In genomic region chr12:120580787-120581723, GRCh38 we compare ENCODE assay signal across 8 cellular contexts. TPM values are rescaled to one million over a fixed set of nuclear protein-coding genes. Genes with fewer than 3 reads are reported as not detected.
A peak's percentile ranks its signal among the peaks of the same experiment; 100 is the strongest.
DNase-seq lines count a peak whose midpoint lies in the region; ATAC-seq and TF ChIP-seq lines count a peak whose summit lies in the region.

Gene POP5 (minus strand): TSS chr12:120581402. CDS start chr12:120581362, 40 bp downstream.

- peak within 1 kb of the TSS; percentile 64 for H3K9ac ChIP-seq in SK-N-SH

- H3K4me2 ChIP-seq in SK-N-SH = peak within 1 kb of the TSS; percentile 81

- no peak for TF ChIP-seq EP300 in SK-N-SH (IDR thresholded peaks at IDR 0.05; ENCODE audit: borderline replicate concordance in 1 of 2, low read depth in 1 of 2, low read length in 1 of 2)

- no peaks in the 10 kb centered on the region for H3K9me2 ChIP-seq in SK-N-SH

- peaks cover 19 to 30% of the 10 kb centered on the region in 2 experiments for H3K36me3 ChIP-seq in SK-N-SH (replicated peaks in 1 of 2; ENCODE audit: control insufficient read depth in 1 of 2, insufficient read depth in 2 of 2, low read length in 1 of 2)

- POLR2A ChIA-PET in SK-N-SH (lab: Yijun Ruan, JAX) = interaction anchor here (0.6 to 1.0 kb wide), 7 partner anchors 27 to 117 kb away, joined by 3 to 5 read pairs (median 4); partner anchors contain the start of gene DYNLL1

- peaks cover 0 to 8% of the 10 kb centered on the region in 2 experiments; a peak in 2 of 4 replicates for H3K4me1 ChIP-seq in SK-N-SH (ENCODE audit: control insufficient read depth in 1 of 2, insufficient read depth in 2 of 2, low read depth in 1 of 2, low read length in 1 of 2)

- ATAC-seq in HG02571 (IDR thresholded peaks at IDR 0.05; ENCODE audit: unreplicated experiment) = peak; percentile 95

- WGBS in SK-N-SH (ENCODE audit: low lambda C conversion rate) = 2% methylated on average over 35 of the region's 56 CpGs

- peak within 1 kb of the TSS; percentile 78 for H2AFZ ChIP-seq in SK-N-SH (ENCODE audit: low read depth)

- no peak for TF ChIP-seq RAD21 in SK-N-SH (IDR thresholded peaks at IDR 0.05; ENCODE audit: low read length)

- DNase-seq in GM04504 (ENCODE audit: low read depth) (peak; percentile 94), NCI-H1048 (lab: John Stamatoyannopoulos, UW) (peak; percentile 97), SK-N-SH (peak; percentile 93), germinal center (ENCODE audit: low spot score) (peak; percentile 94), non-pigmented ciliary epithelial cell (ENCODE audit: low read depth) (peak; percentile 91), superior temporal gyrus (ENCODE audit: extremely low spot score) (peak; percentile 100)
- peak; percentile 92 for DNase-seq in activated naive CD4-positive, alpha-beta T cell treated with anti-CD3 and anti-CD28 coated beads, Interleukin-2, amount 50 U/mL, for 16 hours

- H3F3A ChIP-seq in SK-N-SH (replicated peaks; ENCODE audit: insufficient read depth) = no peaks in the 10 kb centered on the region

- no peaks in the 10 kb centered on the region for H4K20me1 ChIP-seq in SK-N-SH (ENCODE audit: insufficient read depth)

- TF ChIP-seq CTCF in SK-N-SH (IDR thresholded peaks at IDR 0.05) = no peak

- CTCF ChIA-PET in SK-N-SH (lab: Yijun Ruan, JAX) = interaction anchor here (0.7 to 5.2 kb wide), 12 partner anchors 15 to 423 kb away, joined by 3 to 94 read pairs (median 5); partner anchors contain the start of genes CABP1, RNF10 and UNC119B

- H3K27me3 ChIP-seq in SK-N-SH (ENCODE audit: insufficient read depth) = no peaks in the 10 kb centered on the region

- peak within 1 kb of the TSS; percentile 82 to 97 for H3K4me3 ChIP-seq in SK-N-SH (ENCODE audit: low read depth in 2 of 2, low read length in 1 of 2)

- H3K27ac ChIP-seq in SK-N-SH (ENCODE audit: low read depth in 2 of 2, low read length in 1 of 2) = peak within 1 kb of the TSS; percentile 25 to 71; a peak in 3 of 4 replicates

- H3K9me3 ChIP-seq in SK-N-SH = no peaks in the 10 kb centered on the region

- H3K79me2 ChIP-seq in SK-N-SH (ENCODE audit: insufficient read depth) = peaks cover 15% of the 10 kb centered on the region; the same call in 1 of the 2 replicates

TF ChIP-seq in SK-N-SH, 30 proteins besides CTCF, POLR2A, EP300 and RAD21 (continues in another document):
- no peak for TF ChIP-seq RCOR1 (IDR thresholded peaks at IDR 0.05; ENCODE audit: low read length)
- peak; percentile 92 for TF ChIP-seq YY1 (IDR thresholded peaks at IDR 0.05; ENCODE audit: low read depth)
- no peak for TF ChIP-seq REST (IDR thresholded peaks at IDR 0.05; ENCODE audit: low read depth, low read length)
- no peak for TF ChIP-seq TEAD4 (IDR thresholded peaks at IDR 0.05; ENCODE audit: borderline replicate concordance, insufficient read depth)
- no peak for TF ChIP-seq JUND (IDR thresholded peaks at IDR 0.05)
- peak; percentile 31 for TF ChIP-seq MAX (IDR thresholded peaks at IDR 0.05; ENCODE audit: low read depth)
- TF ChIP-seq GABPA (IDR thresholded peaks at IDR 0.05; ENCODE audit: low read depth) = peak; percentile 89
- peak; percentile 71 for TF ChIP-seq NRF1 (IDR thresholded peaks at IDR 0.05; ENCODE audit: low read depth, low read length)
- TF ChIP-seq ELF1 (IDR thresholded peaks at IDR 0.05) = peak; percentile 74
- no peak for TF ChIP-seq USF1 (IDR thresholded peaks at IDR 0.05; ENCODE audit: borderline replicate concordance, low read depth)
- TF ChIP-seq TAF1 (IDR thresholded peaks at IDR 0.05; ENCODE audit: borderline replicate concordance, low read depth, low read length) = peak; percentile 71; the same call in 1 of the 2 replicates
- peak; percentile 19; the same call in 1 of the 2 replicates for TF ChIP-seq PBX3 (IDR thresholded peaks at IDR 0.05)
- peak; percentile 81 for TF ChIP-seq CHD2 (IDR thresholded peaks at IDR 0.05; ENCODE audit: low read length, partially characterized antibody)
- TF ChIP-seq IRF3 (IDR thresholded peaks at IDR 0.05; ENCODE audit: low read depth, low read length) = peak; percentile 19; the same call in 1 of the 2 replicates
- TF ChIP-seq SIN3A (IDR thresholded peaks at IDR 0.05; ENCODE audit: borderline replicate concordance, low read depth, low read length) = peak; percentile 24; the same call in 1 of the 2 replicates
- TF ChIP-seq GATA2 (CRISPR knock-in tag; IDR thresholded peaks at IDR 0.05) = no peak
- no peak for TF ChIP-seq RXRA (IDR thresholded peaks at IDR 0.05; ENCODE audit: borderline replicate concordance, low read depth)
- no peak for TF ChIP-seq EZH2phosphoT487 (IDR thresholded peaks at IDR 0.05; ENCODE audit: borderline replicate concordance, low read depth)
- no peak for TF ChIP-seq FOXM1 (IDR thresholded peaks at IDR 0.05; ENCODE audit: low read depth)
- TF ChIP-seq POLR2AphosphoS5 (IDR thresholded peaks at IDR 0.05; ENCODE audit: low read depth, low read length) = peak; percentile 90
- TF ChIP-seq FOXJ3 (CRISPR knock-in tag; IDR thresholded peaks at IDR 0.05) = no peak
- no peak for TF ChIP-seq SMC3 (IDR thresholded peaks at IDR 0.05; ENCODE audit: low read depth, low read length)
- TF ChIP-seq RFX5 (IDR thresholded peaks at IDR 0.05; ENCODE audit: low read length) = peak; percentile 60
- no peak for TF ChIP-seq MEF2A (IDR thresholded peaks at IDR 0.05; ENCODE audit: borderline replicate concordance, low read depth)
- no peak for TF ChIP-seq FOSL2 (IDR thresholded peaks at IDR 0.05; ENCODE audit: borderline replicate concordance, low read depth)
- TF ChIP-seq TCF12 (IDR thresholded peaks at IDR 0.05) = no peak

RNA-seq across cellular contexts. Expression of gene POP5, which starts in this region (rescaled TPM):
- polyA plus RNA-seq in SK-N-SH (2012; rRNA removed) = 129 and 148 TPM in 2 replicates
- polyA plus RNA-seq in SK-N-SH (2012; cell fraction: cytosol; rRNA removed) = 113 and 122 TPM in 2 replicates
- polyA plus RNA-seq in SK-N-SH (2012; cell fraction: nucleus; rRNA removed) = 212 and 233 TPM in 2 replicates

Comparison
In these comparisons a context has a peak if more than half of its experiments do, and no peak if none do; other contexts are left out.
1. Peak in every context shown above with its lines: DNase-seq, ATAC-seq, H3K4me3 ChIP-seq and H3K27ac ChIP-seq.